8 cellular contexts compared by ENCODE assay signal in the genomic region with DNA sequence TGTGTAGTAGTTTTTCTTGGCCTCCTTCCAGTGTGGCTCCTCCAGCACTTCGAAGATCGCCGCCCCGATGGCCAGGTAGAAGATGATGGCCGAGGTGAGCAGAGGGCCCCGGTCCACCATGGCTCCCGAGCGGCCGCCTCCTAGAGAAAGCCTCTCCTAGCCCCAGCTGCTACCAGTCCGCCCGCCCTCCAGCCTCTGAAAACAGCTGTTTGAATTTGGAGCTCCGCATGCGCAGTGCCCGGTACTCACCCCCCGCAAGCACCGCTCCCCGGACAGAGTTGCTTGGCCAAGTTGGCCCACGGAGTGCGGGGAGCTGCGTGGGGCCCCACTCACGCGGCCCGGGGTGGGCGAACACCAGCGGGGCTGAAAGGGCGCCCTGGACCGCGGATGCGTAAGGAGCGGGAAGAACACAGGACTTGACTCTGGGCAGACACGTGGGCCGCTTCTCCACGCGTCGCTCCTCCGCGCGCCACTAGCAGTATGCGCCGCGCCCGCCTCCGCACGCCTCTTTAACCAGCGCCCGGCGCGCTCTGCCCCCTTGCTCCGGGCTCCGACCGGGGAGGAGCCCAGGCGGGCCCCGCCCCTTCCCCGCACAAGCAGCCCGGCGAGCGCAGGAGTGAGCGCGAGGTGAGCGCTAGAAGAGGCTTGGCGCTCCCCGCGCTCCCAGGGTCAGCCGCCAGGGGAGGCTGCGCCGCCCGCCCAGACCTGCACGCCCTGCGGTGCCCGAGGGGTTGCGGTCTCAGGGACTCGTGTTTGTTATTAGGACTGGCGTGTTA. TPM values are rescaled to one million over a fixed set of nuclear protein-coding genes. Genes with fewer than 3 reads are reported as not detected.
DNase-seq lines count a peak whose midpoint lies in the region; ATAC-seq and TF ChIP-seq lines count a peak whose summit lies in the region.

A gene with protein sequence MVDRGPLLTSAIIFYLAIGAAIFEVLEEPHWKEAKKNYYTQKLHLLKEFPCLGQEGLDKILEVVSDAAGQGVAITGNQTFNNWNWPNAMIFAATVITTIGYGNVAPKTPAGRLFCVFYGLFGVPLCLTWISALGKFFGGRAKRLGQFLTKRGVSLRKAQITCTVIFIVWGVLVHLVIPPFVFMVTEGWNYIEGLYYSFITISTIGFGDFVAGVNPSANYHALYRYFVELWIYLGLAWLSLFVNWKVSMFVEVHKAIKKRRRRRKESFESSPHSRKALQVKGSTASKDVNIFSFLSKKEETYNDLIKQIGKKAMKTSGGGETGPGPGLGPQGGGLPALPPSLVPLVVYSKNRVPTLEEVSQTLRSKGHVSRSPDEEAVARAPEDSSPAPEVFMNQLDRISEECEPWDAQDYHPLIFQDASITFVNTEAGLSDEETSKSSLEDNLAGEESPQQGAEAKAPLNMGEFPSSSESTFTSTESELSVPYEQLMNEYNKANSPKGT (minus strand): TSS at position 484 of the 776 bp plus-strand sequence. CDS start 364 bp downstream, at position 120.

- peaks cover 10 to 21% of the 10 kb centered on the region in 2 donors for H3K36me3 Mint-ChIP-seq in activated naive CD4-positive, alpha-beta T cell treated with anti-CD3 and anti-CD28 coated beads, Interleukin-2, amount 50 U/mL, for 72 hours

- H3K9ac ChIP-seq in SK-N-MC (ENCODE audit: insufficient read length) = no peak within 1 kb of the TSS

- H3K27ac Mint-ChIP-seq in activated naive CD4-positive, alpha-beta T cell treated with anti-CD3 and anti-CD28 coated beads, Interleukin-2, amount 50 U/mL, for 72 hours = peak within 1 kb of the TSS; percentile 66 to 91

- H3K4me1 ChIP-seq in right atrium auricular region = peaks cover 0 to 15% of the 10 kb centered on the region in 2 donors
- peaks cover 14% of the 10 kb centered on the region for H3K4me1 ChIP-seq in vagina

- ATAC-seq in GM19395 (IDR thresholded peaks at IDR 0.05; ENCODE audit: unreplicated experiment) = peak; percentile 72
- ATAC-seq in activated naive CD4-positive, alpha-beta T cell treated with anti-CD3 and anti-CD28 coated beads, Interleukin-2, amount 50 U/mL, for 72 hours = peak; percentile 87 to 95

- peak; percentile 30 to 67 for TF ChIP-seq CTCF in right atrium auricular region (IDR thresholded peaks at IDR 0.05)
- TF ChIP-seq CTCF in vagina (IDR thresholded peaks at IDR 0.05) = peak in 2 of 3 experiments; percentile 26 to 45

- intact Hi-C loops in vagina (cut with DNase I) = no loop called here

- TF ChIP-seq POLR2A in vagina (IDR thresholded peaks at IDR 0.05) = peak in 1 of 2 donors; percentile 24

- H3K27me3 ChIP-seq in right atrium auricular region (peaks cover 4 to 8% of the 10 kb centered on the region in 2 donors), vagina (no peaks in the 10 kb centered on the region)

- H3K27ac ChIP-seq in SK-N-MC (no peak within 1 kb of the TSS), right atrium auricular region (no peak within 1 kb of the TSS), vagina (peak within 1 kb of the TSS; percentile 24)

- DNase-seq in Ammon's horn (ENCODE audit: low spot score) (peak; percentile 44), HuH-7.5 (ENCODE audit: low spot score) (peak; percentile 82), SK-N-MC (ENCODE audit: low read depth, low spot score) (no peak), right atrium auricular region (ENCODE audit: low spot score) (peak; percentile 62), renal cortical epithelial cell (ENCODE audit: low read depth) (peak; percentile 56), vagina (ENCODE audit: extremely low spot score in 2 of 2) (no peak)
- peak; percentile 90 to 92 for DNase-seq in activated naive CD4-positive, alpha-beta T cell treated with anti-CD3 and anti-CD28 coated beads, Interleukin-2, amount 50 U/mL, for 72 hours (ENCODE audit: low spot score in 2 of 2)

- H3K9me3 ChIP-seq in SK-N-MC (ENCODE audit: low read depth, low read length) (no peaks in the 10 kb centered on the region), right atrium auricular region (no peaks in the 10 kb centered on the region), vagina (no peaks in the 10 kb centered on the region)

- no peaks in the 10 kb centered on the region for H3K36me3 ChIP-seq in SK-N-MC (ENCODE audit: insufficient read depth, low read length)
- H3K36me3 ChIP-seq in right atrium auricular region = no peaks in the 10 kb centered on the region
- no peaks in the 10 kb centered on the region for H3K36me3 ChIP-seq in vagina

- H3K4me3 ChIP-seq in SK-N-MC (peak within 1 kb of the TSS; percentile 60), right atrium auricular region (peak within 1 kb of the TSS; percentile 31 to 52), vagina (peak within 1 kb of the TSS; percentile 47 to 55)

- no peaks in the 10 kb centered on the region for H3K9me3 Mint-ChIP-seq in activated naive CD4-positive, alpha-beta T cell treated with anti-CD3 and anti-CD28 coated beads, Interleukin-2, amount 50 U/mL, for 72 hours

RNA-seq across cellular contexts. Expression of the gene that starts here (rescaled TPM):
- 10 to 100 TPM in 1 of 2 donors, 1 to 10 TPM in 1; 8.8 to 15.8 TPM for total RNA-seq in activated naive CD4-positive, alpha-beta T cell treated with anti-CD3 and anti-CD28 coated beads, Interleukin-2, amount 50 U/mL, for 72 hours
- 1 to 10 TPM; 1.1 to 2.0 TPM for total RNA-seq in right atrium auricular region
- total RNA-seq in renal cortical epithelial cell = 2.3 and 2.9 TPM in 2 replicates
- 16.7 TPM for total RNA-seq in vagina

Comparison
In these comparisons a context has a peak if more than half of its experiments do, and no peak if none do; other contexts are left out.
1. DNase-seq: peak in Ammon's horn (single experiment), HuH-7.5 (single experiment), activated naive CD4-positive, alpha-beta T cell treated with anti-CD3 and anti-CD28 coated beads, Interleukin-2, amount 50 U/mL, for 72 hours (2 of 2), right atrium auricular region (single experiment) and renal cortical epithelial cell (single experiment); none in SK-N-MC (single experiment) and vagina (0 of 2).
2. Peak in every context shown above with its lines, with median percentiles within 50 percentile points of each other: H3K4me3 ChIP-seq.